ENCODE assay signal across 9 cellular contexts in genomic region chr9:109640232-109641078, GRCh38.
DNase-seq lines count a peak whose midpoint lies in the region; TF ChIP-seq lines count a peak whose summit lies in the region.
"Had no signal": no experiment of that assay in that cellular context is flagged by ENCODE, and none has a peak within 500 bp of the region (broad histone marks: within the 10 kb centered on the region; RNA-seq: fewer than 3 reads in every experiment).

No MANE protein-coding gene starts in this region.

- CTCF ChIA-PET in CD8-positive, alpha-beta memory T cell (lab: Charles Lee): no interaction called here

- H3K27me3 ChIP-seq in sigmoid colon: peaks cover 14 to 50% (median 23%) of the 10 kb centered on the region in 3 donors
- H3K27me3 ChIP-seq in CD8-positive, alpha-beta memory T cell (ENCODE audit: insufficient read depth, low read length, poor library complexity, severe bottlenecking): no peaks in the 10 kb centered on the region

- H3K9me3 ChIP-seq in sigmoid colon: peaks cover 0 to 1% (median 0%) of the 10 kb centered on the region in 4 donors
- H3K9me3 ChIP-seq in CD8-positive, alpha-beta memory T cell (ENCODE audit: low read length): no peaks in the 10 kb centered on the region

- peaks cover 0 to 16% (median 13%) of the 10 kb centered on the region in 4 donors for H3K4me1 ChIP-seq in sigmoid colon
- H3K4me1 ChIP-seq in CD8-positive, alpha-beta memory T cell (ENCODE audit: insufficient read depth, low read length): no peaks in the 10 kb centered on the region

- H3K4me1 Mint-ChIP-seq in CD14-positive monocyte: peaks cover 2% of the 10 kb centered on the region
- no peaks in the 10 kb centered on the region for H3K4me1 Mint-ChIP-seq in CD8-positive, alpha-beta memory T cell

- DNase-seq in CD14-positive monocyte (ENCODE audit: low spot score) (no peak), NCI-H1694 (lab: John Stamatoyannopoulos, UW) (peak; percentile 27), astrocyte of the cerebellum (ENCODE audit: low read depth) (peak; percentile 55), sigmoid colon (peak; percentile 65), SKM-1 treated with dmso at 0.1 percent for 144 hours (lab: John Stamatoyannopoulos, UW; ENCODE audit: unreplicated experiment) (no peak)
- DNase-seq in CD8-positive, alpha-beta memory T cell: no peak
- no peak for DNase-seq in stimulated activated CD4-positive, alpha-beta T cell treated with anti-CD3 and anti-CD28 coated beads, Interleukin-2, amount 100 ng/mL, for 48 hours

- in situ Hi-C loops in astrocyte of the cerebellum (cut with HindIII; ENCODE audit: low sequenced_read_pairs): no loop called here

- no peak overlapping the region for H3K27ac Mint-ChIP-seq in CD14-positive monocyte
- H3K27ac Mint-ChIP-seq in CD8-positive, alpha-beta memory T cell: no peak overlapping the region

- POLR2A ChIA-PET in CD8-positive, alpha-beta memory T cell (lab: Charles Lee): no interaction called here

- peak overlapping the region; percentile 52 for H3K4me3 ChIP-seq in astrocyte of the cerebellum (ENCODE audit: low read depth, low read length)
- H3K4me3 ChIP-seq in iPS-11a (ENCODE audit: low read depth, low read length): peak overlapping the region; percentile 31
- peak overlapping the region; percentile 14 to 48 (median 34) for H3K4me3 ChIP-seq in sigmoid colon
- H3K4me3 ChIP-seq in CD8-positive, alpha-beta memory T cell (ENCODE audit: low read length): no peak overlapping the region

- no peak for TF ChIP-seq EP300 in sigmoid colon (IDR thresholded peaks at IDR 0.05)

- TF ChIP-seq CTCF in CD14-positive monocyte (IDR thresholded peaks at IDR 0.05) (no peak), astrocyte of the cerebellum (IDR thresholded peaks at IDR 0.05; ENCODE audit: low read depth, low read length, missing control alignments) (no peak), sigmoid colon (IDR thresholded peaks at IDR 0.05) (no peak)

- no peak for TF ChIP-seq POLR2A in sigmoid colon (IDR thresholded peaks at IDR 0.05)

- 1 to 2% methylated on average over 74 of the region's 74 CpGs for WGBS in sigmoid colon, 2 donors

- peak overlapping the region; percentile 5 to 66 for H3K4me3 Mint-ChIP-seq in CD14-positive monocyte
- H3K4me3 Mint-ChIP-seq in CD8-positive, alpha-beta memory T cell: no peak overlapping the region

- H3K36me3 Mint-ChIP-seq in CD14-positive monocyte: no peaks in the 10 kb centered on the region
- no peaks in the 10 kb centered on the region for H3K36me3 Mint-ChIP-seq in CD8-positive, alpha-beta memory T cell

- intact Hi-C loops in CD14-positive monocyte (cut with micrococcal nuclease): no loop called here
- intact Hi-C loops in sigmoid colon (cut with DNase I): no loop called here

- no peaks in the 10 kb centered on the region for H3K36me3 ChIP-seq in sigmoid colon
- no peaks in the 10 kb centered on the region for H3K36me3 ChIP-seq in CD8-positive, alpha-beta memory T cell (ENCODE audit: insufficient read depth, low read length)

- H3K27me3 Mint-ChIP-seq in CD14-positive monocyte (ENCODE audit: low read depth in 3 of 3): peaks cover 42 to 63% (median 47%) of the 10 kb centered on the region in 3 donors
- H3K27me3 Mint-ChIP-seq in CD8-positive, alpha-beta memory T cell: peaks cover 22 to 55% of the 10 kb centered on the region in 2 donors

- peaks cover 0 to 13% (median 5%) of the 10 kb centered on the region in 7 donors for H3K9me3 Mint-ChIP-seq in CD14-positive monocyte
- peaks cover 3 to 10% (median 6%) of the 10 kb centered on the region in 5 donors for H3K9me3 Mint-ChIP-seq in CD8-positive, alpha-beta memory T cell

- no peak overlapping the region for H3K27ac ChIP-seq in sigmoid colon
- no peak overlapping the region for H3K27ac ChIP-seq in CD8-positive, alpha-beta memory T cell (ENCODE audit: low read depth, low read length)
- H3K27ac ChIP-seq: epithelial cell of prostate had no signal

Comparison
In these comparisons a context has a peak if more than half of its experiments do, and no peak if none do; other contexts are left out.
1. DNase-seq: peak in NCI-H1694 (single experiment), astrocyte of the cerebellum (single experiment) and sigmoid colon (single experiment); none in CD14-positive monocyte (single experiment), SKM-1 treated with dmso at 0.1 percent for 144 hours (single experiment), CD8-positive, alpha-beta memory T cell (0 of 5) and stimulated activated CD4-positive, alpha-beta T cell treated with anti-CD3 and anti-CD28 coated beads, Interleukin-2, amount 100 ng/mL, for 48 hours (0 of 2).
2. H3K4me3 Mint-ChIP-seq: peak in CD14-positive monocyte (2 of 2); none in CD8-positive, alpha-beta memory T cell (0 of 7).